ENCODE assay signal across 22 cellular contexts in genomic region chr1:209390764-209391163, GRCh38.
"Had no signal": no experiment of that assay in that cellular context is flagged by ENCODE, and none has a peak within 500 bp of the region (broad histone marks: within the 10 kb centered on the region; RNA-seq: fewer than 3 reads in every experiment).

No MANE protein-coding gene starts in this region.

- H3K9me3 Mint-ChIP-seq: endodermal cell; nephron progenitor cell; stimulated activated naive B cell treated with anti-CD40 and anti-IgM and Interleukin-4, amounts not matched to agents 10 μg/mL and 1 μg/mL and 100 μg/mL, for 72 hours; stimulated activated naive CD8-positive, alpha-beta T cell treated with anti-CD3 and anti-CD28 coated beads, Interleukin-15, amount 100 ng/mL, for 72 hours had no signal

- FAIRE-seq: endothelial cell of umbilical vein, islet of Langerhans had no signal

- H3K27ac ChIP-seq: colonic mucosa, gastrocnemius medialis, heart right ventricle, psoas muscle, testis, tibial nerve had no signal

- H3K36me3 Mint-ChIP-seq: stimulated activated naive B cell treated with anti-CD40 and anti-IgM and Interleukin-4, amounts not matched to agents 10 μg/mL and 1 μg/mL and 100 μg/mL, for 72 hours had no signal

- H3K27me3 ChIP-seq: colonic mucosa, gastrocnemius medialis, testis, tibial nerve had no signal

- H3K4me3 Mint-ChIP-seq: endodermal cell; naive thymus-derived CD4-positive, alpha-beta T cell; nephron progenitor cell; stimulated activated naive B cell treated with anti-CD40 and anti-IgM and Interleukin-4, amounts not matched to agents 10 μg/mL and 1 μg/mL and 100 μg/mL, for 72 hours; stimulated activated naive CD8-positive, alpha-beta T cell treated with anti-CD3 and anti-CD28 coated beads, Interleukin-15, amount 100 ng/mL, for 72 hours had no signal

- DNase-seq: cerebellar nuclear complex; colonic mucosa; dermis blood vessel endothelial cell; effector CD4-positive, alpha-beta T cell; endodermal cell; gastrocnemius medialis; heart right ventricle; hypothalamus; left cardiac atrium; left ventricle myocardium superior; naive thymus-derived CD4-positive, alpha-beta T cell; nephron progenitor cell; psoas muscle; stimulated activated CD4-positive, alpha-beta T cell treated with anti-CD3 and anti-CD28 coated beads, Interleukin-2, amount 100 ng/mL, for 24 hours; stimulated activated CD4-positive, alpha-beta T cell treated with anti-CD3 and anti-CD28 coated beads, Interleukin-4, amount 100 ng/mL, for 4 hours; stimulated activated naive B cell treated with anti-CD40 and anti-IgM and Interleukin-4, amounts not matched to agents 10 μg/mL and 1 μg/mL and 100 μg/mL, for 72 hours; stimulated activated naive CD8-positive, alpha-beta T cell treated with anti-CD3 and anti-CD28 coated beads, Interleukin-15, amount 100 ng/mL, for 72 hours; testis had no signal

- H3K27ac Mint-ChIP-seq: naive thymus-derived CD4-positive, alpha-beta T cell; nephron progenitor cell; stimulated activated naive B cell treated with anti-CD40 and anti-IgM and Interleukin-4, amounts not matched to agents 10 μg/mL and 1 μg/mL and 100 μg/mL, for 72 hours; stimulated activated naive CD8-positive, alpha-beta T cell treated with anti-CD3 and anti-CD28 coated beads, Interleukin-15, amount 100 ng/mL, for 72 hours had no signal

- H3K4me1 ChIP-seq: colonic mucosa, gastrocnemius medialis, psoas muscle, testis, tibial nerve had no signal

- H3K4me1 Mint-ChIP-seq: stimulated activated naive B cell treated with anti-CD40 and anti-IgM and Interleukin-4, amounts not matched to agents 10 μg/mL and 1 μg/mL and 100 μg/mL, for 72 hours; stimulated activated naive CD8-positive, alpha-beta T cell treated with anti-CD3 and anti-CD28 coated beads, Interleukin-15, amount 100 ng/mL, for 72 hours had no signal

- ATAC-seq: gastrocnemius medialis; heart right ventricle; left cardiac atrium; left ventricle myocardium superior; naive thymus-derived CD4-positive, alpha-beta T cell; psoas muscle; sciatic nerve; stimulated activated naive B cell treated with anti-CD40 and anti-IgM and Interleukin-4, amounts not matched to agents 10 μg/mL and 1 μg/mL and 100 μg/mL, for 72 hours; stimulated activated naive CD8-positive, alpha-beta T cell treated with anti-CD3 and anti-CD28 coated beads, Interleukin-15, amount 100 ng/mL, for 72 hours had no signal
